14 cellular contexts compared by ENCODE assay signal in genomic region chr15:67185051-67185450, GRCh38.
DNase-seq lines count a peak whose midpoint lies in the region; ATAC-seq and TF ChIP-seq lines count a peak whose summit lies in the region.
"Had no signal": no experiment of that assay in that cellular context is flagged by ENCODE, and none has a peak within 500 bp of the region (broad histone marks: within the 10 kb centered on the region; RNA-seq: fewer than 3 reads in every experiment).

No MANE protein-coding gene starts in this region.

- intact Hi-C loops in natural killer cell (cut with micrococcal nuclease), result loop anchor here (2.0 kb wide), 1 partner anchor 238 kb away; no protein-coding TSS in a partner anchor
- intact Hi-C loops in naive thymus-derived CD4-positive, alpha-beta T cell (cut with micrococcal nuclease), result no loop called here

- H3K36me3 ChIP-seq in naive thymus-derived CD4-positive, alpha-beta T cell (ENCODE audit: control insufficient read depth in 2 of 3, insufficient read depth in 3 of 3, low read length in 3 of 3), result peaks cover 0 to 59% (median 8%) of the 10 kb centered on the region in 3 experiments

- CTCF ChIA-PET in naive thymus-derived CD4-positive, alpha-beta T cell (lab: Charles Lee), result interaction anchor here (0.6 kb wide), 1 partner anchor 68 kb away, joined by 3 read pairs; no protein-coding TSS in a partner anchor

- H3K4me1 ChIP-seq in naive thymus-derived CD4-positive, alpha-beta T cell (ENCODE audit: control insufficient read depth in 2 of 2, insufficient read depth in 2 of 2, low read length in 2 of 2), result no peaks in the 10 kb centered on the region

- no peak overlapping the region for H3K4me3 Mint-ChIP-seq in natural killer cell
- H3K4me3 Mint-ChIP-seq in natural killer cell treated with Interleukin-12 subunit alpha and Interleukin-12 subunit beta and Interleukin-15 and Interleukin-18, amount 100 ng/mL, for 72 hours, result no peak overlapping the region
- H3K4me3 Mint-ChIP-seq in activated T-helper 17 cell treated with anti-CD3 and anti-CD28 coated beads, Interleukin-2, amount 50 U/mL, for 72 hours, result peak overlapping the region; percentile 47
- H3K4me3 Mint-ChIP-seq in naive thymus-derived CD4-positive, alpha-beta T cell, result no peak overlapping the region
- H3K4me3 Mint-ChIP-seq: nephron had no signal

- no peaks in the 10 kb centered on the region for H3K9me3 Mint-ChIP-seq in natural killer cell
- H3K9me3 Mint-ChIP-seq in natural killer cell treated with Interleukin-12 subunit alpha and Interleukin-12 subunit beta and Interleukin-15 and Interleukin-18, amount 100 ng/mL, for 72 hours, result no peaks in the 10 kb centered on the region
- H3K9me3 Mint-ChIP-seq in activated T-helper 17 cell treated with anti-CD3 and anti-CD28 coated beads, Interleukin-2, amount 50 U/mL, for 72 hours, result no peaks in the 10 kb centered on the region
- H3K9me3 Mint-ChIP-seq in naive thymus-derived CD4-positive, alpha-beta T cell, result no peaks in the 10 kb centered on the region
- H3K9me3 Mint-ChIP-seq: nephron had no signal

- peaks cover 7% of the 10 kb centered on the region for H3K36me3 Mint-ChIP-seq in natural killer cell
- peaks cover 5% of the 10 kb centered on the region for H3K36me3 Mint-ChIP-seq in natural killer cell treated with Interleukin-12 subunit alpha and Interleukin-12 subunit beta and Interleukin-15 and Interleukin-18, amount 100 ng/mL, for 72 hours
- peaks cover 86% of the 10 kb centered on the region for H3K36me3 Mint-ChIP-seq in activated T-helper 17 cell treated with anti-CD3 and anti-CD28 coated beads, Interleukin-2, amount 50 U/mL, for 72 hours (ENCODE audit: low read depth)
- peaks cover 4 to 40% (median 11%) of the 10 kb centered on the region in 5 donors for H3K36me3 Mint-ChIP-seq in naive thymus-derived CD4-positive, alpha-beta T cell

- no peak overlapping the region for H3K27ac ChIP-seq in naive thymus-derived CD4-positive, alpha-beta T cell (ENCODE audit: low read depth, low read length)
- H3K27ac ChIP-seq: SJSA1 had no signal

- POLR2A ChIA-PET in naive thymus-derived CD4-positive, alpha-beta T cell (lab: Charles Lee), result no interaction called here

- peak overlapping the region; percentile 69 to 80 for H3K27ac Mint-ChIP-seq in natural killer cell
- H3K27ac Mint-ChIP-seq in natural killer cell treated with Interleukin-12 subunit alpha and Interleukin-12 subunit beta and Interleukin-15 and Interleukin-18, amount 100 ng/mL, for 72 hours, result no peak overlapping the region
- H3K27ac Mint-ChIP-seq in activated T-helper 17 cell treated with anti-CD3 and anti-CD28 coated beads, Interleukin-2, amount 50 U/mL, for 72 hours, result peak overlapping the region; percentile 92
- H3K27ac Mint-ChIP-seq in naive thymus-derived CD4-positive, alpha-beta T cell, result peak overlapping the region in 5 of 9 donors; percentile 24 to 80 (median 68)

- no peaks in the 10 kb centered on the region for H3K27me3 Mint-ChIP-seq in natural killer cell (ENCODE audit: low read depth in 2 of 2)
- no peaks in the 10 kb centered on the region for H3K27me3 Mint-ChIP-seq in natural killer cell treated with Interleukin-12 subunit alpha and Interleukin-12 subunit beta and Interleukin-15 and Interleukin-18, amount 100 ng/mL, for 72 hours
- no peaks in the 10 kb centered on the region for H3K27me3 Mint-ChIP-seq in activated T-helper 17 cell treated with anti-CD3 and anti-CD28 coated beads, Interleukin-2, amount 50 U/mL, for 72 hours
- no peaks in the 10 kb centered on the region for H3K27me3 Mint-ChIP-seq in naive thymus-derived CD4-positive, alpha-beta T cell

- no peak for DNase-seq in natural killer cell
- DNase-seq in natural killer cell treated with Interleukin-12 subunit alpha and Interleukin-12 subunit beta and Interleukin-15 and Interleukin-18, amount 100 ng/mL, for 72 hours (ENCODE audit: low spot score), result no peak
- no peak for DNase-seq in naive thymus-derived CD4-positive, alpha-beta T cell
- DNase-seq: activated gamma-delta T cell treated with Interleukin-2 at 50 U/mL for 16 hours, islet precursor cell, NCI-H1092 treated with DMSO at 0.1 percent for 48 hours, NCI-H748 treated with DMSO at 0.1 percent for 48 hours had no signal

- H3K4me1 Mint-ChIP-seq in natural killer cell, result peaks cover 19 to 29% of the 10 kb centered on the region in 2 donors
- H3K4me1 Mint-ChIP-seq in natural killer cell treated with Interleukin-12 subunit alpha and Interleukin-12 subunit beta and Interleukin-15 and Interleukin-18, amount 100 ng/mL, for 72 hours (ENCODE audit: low read depth in 2 of 2), result peaks cover 18 to 22% of the 10 kb centered on the region in 2 donors
- H3K4me1 Mint-ChIP-seq in activated T-helper 17 cell treated with anti-CD3 and anti-CD28 coated beads, Interleukin-2, amount 50 U/mL, for 72 hours, result peaks cover 23% of the 10 kb centered on the region
- H3K4me1 Mint-ChIP-seq in naive thymus-derived CD4-positive, alpha-beta T cell, result peaks cover 0 to 15% (median 0%) of the 10 kb centered on the region in 7 donors

- no peaks in the 10 kb centered on the region for H3K9me3 ChIP-seq in naive thymus-derived CD4-positive, alpha-beta T cell (ENCODE audit: control insufficient read depth in 2 of 3, low read length in 3 of 3)
- H3K9me3 ChIP-seq: SJSA1 had no signal

- ATAC-seq in natural killer cell, result no peak
- ATAC-seq in natural killer cell treated with Interleukin-12 subunit alpha and Interleukin-12 subunit beta and Interleukin-15 and Interleukin-18, amount 100 ng/mL, for 72 hours, result no peak
- ATAC-seq in activated T-helper 17 cell treated with anti-CD3 and anti-CD28 coated beads, Interleukin-2, amount 50 U/mL, for 72 hours (replicated peaks), result no peak
- no peak for ATAC-seq in naive thymus-derived CD4-positive, alpha-beta T cell
- ATAC-seq in HG03108 (IDR thresholded peaks at IDR 0.05; ENCODE audit: unreplicated experiment), result no peak
- no peak for ATAC-seq in HG02970 (IDR thresholded peaks at IDR 0.05; ENCODE audit: low FRiP score, unreplicated experiment)
- ATAC-seq in GM21529 (IDR thresholded peaks at IDR 0.05; ENCODE audit: unreplicated experiment), result no peak
- ATAC-seq in GM19035 (IDR thresholded peaks at IDR 0.05; ENCODE audit: unreplicated experiment), result no peak

- no peak overlapping the region for H3K4me3 ChIP-seq in naive thymus-derived CD4-positive, alpha-beta T cell (ENCODE audit: low read length)
- H3K4me3 ChIP-seq: SJSA1 had no signal

- H3K27me3 ChIP-seq in naive thymus-derived CD4-positive, alpha-beta T cell (ENCODE audit: control insufficient read depth in 2 of 2, insufficient read depth in 2 of 2, low read length in 2 of 2), result no peaks in the 10 kb centered on the region
- H3K27me3 ChIP-seq: SJSA1 had no signal

- TF ChIP-seq CTCF in natural killer cell (IDR thresholded peaks at IDR 0.05), result no peak

Comparison
In these comparisons a context has a peak if more than half of its experiments do, and no peak if none do; other contexts are left out.
1. H3K27ac Mint-ChIP-seq: peak in natural killer cell (2 of 2), activated T-helper 17 cell treated with anti-CD3 and anti-CD28 coated beads, Interleukin-2, amount 50 U/mL, for 72 hours (single experiment) and naive thymus-derived CD4-positive, alpha-beta T cell (5 of 9); none in natural killer cell treated with Interleukin-12 subunit alpha and Interleukin-12 subunit beta and Interleukin-15 and Interleukin-18, amount 100 ng/mL, for 72 hours (0 of 2).